In the genomic region with DNA sequence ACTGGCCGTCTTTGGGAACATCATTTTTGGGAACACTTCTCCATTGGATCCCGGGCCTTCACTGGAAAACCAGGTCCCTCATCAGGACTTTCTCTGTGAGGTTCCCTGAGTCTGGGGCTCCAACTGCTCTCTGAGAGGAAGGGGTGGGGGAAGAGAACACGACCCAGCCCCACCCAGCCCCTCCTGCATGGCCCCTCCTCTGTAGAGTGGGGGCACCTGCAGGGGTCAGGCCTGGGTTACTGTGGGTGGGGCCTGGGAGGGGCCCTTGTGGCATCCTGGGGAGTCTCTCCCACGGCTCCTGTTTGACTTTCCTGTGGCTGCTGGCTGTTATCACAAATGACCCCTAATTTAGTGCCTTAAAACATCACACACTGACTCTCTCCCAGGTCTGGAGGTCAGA, we compare ENCODE assay signal across 25 cellular contexts. TPM values are rescaled to one million over a fixed set of nuclear protein-coding genes. Genes with fewer than 3 reads are reported as not detected.
DNase-seq lines count a peak whose midpoint lies in the region; ATAC-seq and TF ChIP-seq lines count a peak whose summit lies in the region.
"Had no signal": no experiment of that assay in that cellular context is flagged by ENCODE, and none has a peak within 500 bp of the region (broad histone marks: within the 10 kb centered on the region; RNA-seq: fewer than 3 reads in every experiment).

No MANE protein-coding gene starts in this region.

- H3K9ac ChIP-seq in BLaER1, result peak overlapping the region; percentile 34; the same call in 1 of the 2 replicates

- no peak overlapping the region for H3K4me3 Mint-ChIP-seq in activated B cell treated with CpG ODN at 0.5 μM for 24 hours
- no peak overlapping the region for H3K4me3 Mint-ChIP-seq in memory B cell
- H3K4me3 Mint-ChIP-seq in activated naive CD8-positive, alpha-beta T cell treated with anti-CD3 and anti-CD28 coated beads, Interleukin-2, amount 50 U/mL, for 24 hours, result no peak overlapping the region
- H3K4me3 Mint-ChIP-seq: CD8-positive, alpha-beta memory T cell had no signal

- no peak for TF ChIP-seq CTCF in activated B cell treated with CpG ODN at 0.5 μM for 24 hours (IDR thresholded peaks at IDR 0.05)

- TF ChIP-seq POLR2A in GM18526 (IDR thresholded peaks at IDR 0.05; ENCODE audit: extremely low read depth, insufficient read length), result peak; percentile 66

- no peak for DNase-seq in activated B cell treated with CpG ODN at 0.5 μM for 24 hours
- no peak for DNase-seq in memory B cell (ENCODE audit: low spot score in 2 of 2)
- no peak for DNase-seq in H4 (ENCODE audit: low spot score)
- no peak for DNase-seq in iPS-NIHi7 (ENCODE audit: extremely low spot score)
- no peak for DNase-seq in activated naive CD8-positive, alpha-beta T cell treated with anti-CD3 and anti-CD28 coated beads, Interleukin-2, amount 50 U/mL, for 24 hours
- no peak for DNase-seq in cardiac septum (ENCODE audit: low spot score)
- DNase-seq: 8988T; ACHN; Calu3; CD8-positive, alpha-beta memory T cell; DMS79 treated with DMSO at 0.1 percent for 48 hours; NCI-H1048; NCI-H1417; NCI-H1694; NCI-H2029 treated with DMSO at 0.1 percent for 48 hours; NCI-H2227 treated with DMSO at 0.1 percent for 48 hours; NCI-H526 treated with DMSO at 0.1 percent for 48 hours; SHP77; T-helper 1 cell had no signal

- H3K9me3 Mint-ChIP-seq in activated B cell treated with CpG ODN at 0.5 μM for 24 hours, result no peaks in the 10 kb centered on the region
- H3K9me3 Mint-ChIP-seq in memory B cell, result no peaks in the 10 kb centered on the region
- no peaks in the 10 kb centered on the region for H3K9me3 Mint-ChIP-seq in activated naive CD8-positive, alpha-beta T cell treated with anti-CD3 and anti-CD28 coated beads, Interleukin-2, amount 50 U/mL, for 24 hours
- H3K9me3 Mint-ChIP-seq: CD8-positive, alpha-beta memory T cell; IgD-negative memory B cell had no signal

- H3K27ac Mint-ChIP-seq in activated B cell treated with CpG ODN at 0.5 μM for 24 hours, result peak overlapping the region; percentile 67
- H3K27ac Mint-ChIP-seq in memory B cell, result peak overlapping the region; percentile 2
- H3K27ac Mint-ChIP-seq in activated naive CD8-positive, alpha-beta T cell treated with anti-CD3 and anti-CD28 coated beads, Interleukin-2, amount 50 U/mL, for 24 hours, result no peak overlapping the region
- H3K27ac Mint-ChIP-seq: CD8-positive, alpha-beta memory T cell had no signal

- CTCF ChIA-PET in activated B cell treated with CpG ODN at 0.5 μM for 24 hours (lab: Charles Lee), result no interaction called here

- no peaks in the 10 kb centered on the region for H3K36me3 ChIP-seq in BLaER1

- H3K36me3 Mint-ChIP-seq in activated B cell treated with CpG ODN at 0.5 μM for 24 hours (ENCODE audit: low read depth), result no peaks in the 10 kb centered on the region
- H3K36me3 Mint-ChIP-seq in memory B cell, result no peaks in the 10 kb centered on the region
- H3K36me3 Mint-ChIP-seq in activated naive CD8-positive, alpha-beta T cell treated with anti-CD3 and anti-CD28 coated beads, Interleukin-2, amount 50 U/mL, for 24 hours (ENCODE audit: low read depth), result no peaks in the 10 kb centered on the region
- H3K36me3 Mint-ChIP-seq: CD8-positive, alpha-beta memory T cell had no signal

- H4K20me1 ChIP-seq in BLaER1, result no peaks in the 10 kb centered on the region

- H3K4me1 Mint-ChIP-seq in activated B cell treated with CpG ODN at 0.5 μM for 24 hours (peaks cover 99% of the 10 kb centered on the region), memory B cell (peaks cover 64% of the 10 kb centered on the region)
- H3K4me1 Mint-ChIP-seq in activated naive CD8-positive, alpha-beta T cell treated with anti-CD3 and anti-CD28 coated beads, Interleukin-2, amount 50 U/mL, for 24 hours, result peaks cover 16% of the 10 kb centered on the region

- H3K27me3 Mint-ChIP-seq in activated B cell treated with CpG ODN at 0.5 μM for 24 hours (no peaks in the 10 kb centered on the region), memory B cell (no peaks in the 10 kb centered on the region)
- H3K27me3 Mint-ChIP-seq in activated naive CD8-positive, alpha-beta T cell treated with anti-CD3 and anti-CD28 coated beads, Interleukin-2, amount 50 U/mL, for 24 hours, result no peaks in the 10 kb centered on the region

- no peak for ATAC-seq in activated B cell treated with CpG ODN at 0.5 μM for 24 hours (ENCODE audit: low read depth)
- ATAC-seq in memory B cell (ENCODE audit: low read depth), result no peak
- ATAC-seq in activated naive CD8-positive, alpha-beta T cell treated with anti-CD3 and anti-CD28 coated beads, Interleukin-2, amount 50 U/mL, for 24 hours, result no peak

- H3K4me2 ChIP-seq in BLaER1, result peak overlapping the region; percentile 88

- peak overlapping the region; percentile 82 for H3K27ac ChIP-seq in BLaER1
- H3K27ac ChIP-seq: HL-60, RWPE1 had no signal

- H3K9me3 ChIP-seq in BLaER1, result no peaks in the 10 kb centered on the region

- intact Hi-C loops in activated B cell treated with CpG ODN at 0.5 μM for 24 hours (cut with micrococcal nuclease), result no loop called here
- intact Hi-C loops in cardiac septum (cut with DNase I), result no loop called here

- POLR2A ChIA-PET in activated B cell treated with CpG ODN at 0.5 μM for 24 hours (lab: Charles Lee), result interaction anchor here (1.1 to 2.6 kb wide), 6 partner anchors 9 to 39 kb away, joined by 3 to 14 read pairs (median 4); no protein-coding TSS in a partner anchor

- H3K27me3 ChIP-seq in BLaER1, result no peaks in the 10 kb centered on the region

- H3K4me3 ChIP-seq in BLaER1, result no peak overlapping the region

- peaks cover 97% of the 10 kb centered on the region for H3K4me1 ChIP-seq in BLaER1

RNA-seq across cellular contexts. Expression of gene IGLL5, which starts 36.3 kb away (rescaled TPM):
- total RNA-seq in activated B cell treated with CpG ODN at 0.5 μM for 24 hours (189 and 195 TPM in 2 replicates), cardiac septum (not detected)
- total RNA-seq in H4 (2014; rRNA removed; shearing (Covaris generic)), result not detected in 2 replicates
- total RNA-seq: Calu3; CD8-positive, alpha-beta memory T cell; NCI-H460 had no signal

Comparison
In these comparisons a context has a peak if more than half of its experiments do, and no peak if none do; other contexts are left out.
1. RNA of gene IGLL5, which starts 36.3 kb away (total RNA-seq): 189 to 195 TPM in activated B cell treated with CpG ODN at 0.5 μM for 24 hours; not detected in cardiac septum (single experiment) and not detected in H4; every median in the first group is over 100 times any median in the second.